1 cellular context compared by ENCODE assay signal in the genomic region with DNA sequence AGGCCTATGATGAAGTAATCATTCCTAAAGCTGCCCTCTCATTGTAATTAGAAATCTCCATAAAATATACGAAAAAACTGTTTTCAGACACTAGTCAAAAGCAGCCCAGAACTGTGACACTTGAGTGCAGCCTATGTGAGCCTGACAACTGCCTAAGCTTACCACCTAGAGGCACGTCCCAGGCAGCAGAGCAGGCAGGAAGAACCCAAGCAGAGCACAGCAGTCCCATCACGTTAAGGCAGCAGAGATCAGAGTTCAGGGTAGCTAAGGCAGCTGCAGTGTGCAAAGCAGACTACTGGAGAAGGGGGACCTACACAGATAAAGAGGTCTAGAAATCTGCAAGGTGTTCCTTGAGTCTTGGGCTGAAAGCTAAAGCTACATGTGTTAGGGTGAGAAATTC.
TF ChIP-seq lines count a peak whose summit lies in the region.

No MANE protein-coding gene starts in this region.

TF ChIP-seq in H1, 55 proteins besides CTCF, POLR2A, EP300 and RAD21:
- TF ChIP-seq TAF7 (optimal IDR thresholded peaks at IDR 0.05; ENCODE audit: borderline replicate concordance, low read depth, low read length) (no peak), TEAD4 (IDR thresholded peaks at IDR 0.05; ENCODE audit: low read depth, low read length) (no peak), SAP30 (IDR thresholded peaks at IDR 0.05; ENCODE audit: insufficient read depth, insufficient replicate concordance, low read length) (no peak), SIX5 (IDR thresholded peaks at IDR 0.05; ENCODE audit: low read depth, low read length) (no peak), MAX (IDR thresholded peaks at IDR 0.05) (no peak), BCL11A (IDR thresholded peaks at IDR 0.05; ENCODE audit: low read depth in 2 of 2, low read length in 2 of 2) (no peak), EGR1 (IDR thresholded peaks at IDR 0.05; ENCODE audit: borderline replicate concordance, low read depth, low read length) (no peak), POLR2AphosphoS5 (IDR thresholded peaks at IDR 0.05; ENCODE audit: low read depth, low read length) (no peak), KDM1A (IDR thresholded peaks at IDR 0.05; ENCODE audit: borderline replicate concordance, low read length) (no peak), HDAC6 (IDR thresholded peaks at IDR 0.05; ENCODE audit: low read depth, low read length) (no peak), ATF3 (IDR thresholded peaks at IDR 0.05; ENCODE audit: insufficient read depth, low read depth, low read length) (no peak), KDM4A (IDR thresholded peaks at IDR 0.05; ENCODE audit: low read depth, low read length, severe bottlenecking) (no peak), CREB1 (IDR thresholded peaks at IDR 0.05) (no peak), KDM5A (IDR thresholded peaks at IDR 0.05; ENCODE audit: low read length) (no peak)
- TF ChIP-seq, protein P1, sequence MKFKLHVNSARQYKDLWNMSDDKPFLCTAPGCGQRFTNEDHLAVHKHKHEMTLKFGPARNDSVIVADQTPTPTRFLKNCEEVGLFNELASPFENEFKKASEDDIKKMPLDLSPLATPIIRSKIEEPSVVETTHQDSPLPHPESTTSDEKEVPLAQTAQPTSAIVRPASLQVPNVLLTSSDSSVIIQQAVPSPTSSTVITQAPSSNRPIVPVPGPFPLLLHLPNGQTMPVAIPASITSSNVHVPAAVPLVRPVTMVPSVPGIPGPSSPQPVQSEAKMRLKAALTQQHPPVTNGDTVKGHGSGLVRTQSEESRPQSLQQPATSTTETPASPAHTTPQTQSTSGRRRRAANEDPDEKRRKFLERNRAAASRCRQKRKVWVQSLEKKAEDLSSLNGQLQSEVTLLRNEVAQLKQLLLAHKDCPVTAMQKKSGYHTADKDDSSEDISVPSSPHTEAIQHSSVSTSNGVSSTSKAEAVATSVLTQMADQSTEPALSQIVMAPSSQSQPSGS (IDR thresholded peaks at IDR 0.05; ENCODE audit: low read length), result no peak
